Comparison of ENCODE assay signal across 8 cellular contexts in the genomic region with DNA sequence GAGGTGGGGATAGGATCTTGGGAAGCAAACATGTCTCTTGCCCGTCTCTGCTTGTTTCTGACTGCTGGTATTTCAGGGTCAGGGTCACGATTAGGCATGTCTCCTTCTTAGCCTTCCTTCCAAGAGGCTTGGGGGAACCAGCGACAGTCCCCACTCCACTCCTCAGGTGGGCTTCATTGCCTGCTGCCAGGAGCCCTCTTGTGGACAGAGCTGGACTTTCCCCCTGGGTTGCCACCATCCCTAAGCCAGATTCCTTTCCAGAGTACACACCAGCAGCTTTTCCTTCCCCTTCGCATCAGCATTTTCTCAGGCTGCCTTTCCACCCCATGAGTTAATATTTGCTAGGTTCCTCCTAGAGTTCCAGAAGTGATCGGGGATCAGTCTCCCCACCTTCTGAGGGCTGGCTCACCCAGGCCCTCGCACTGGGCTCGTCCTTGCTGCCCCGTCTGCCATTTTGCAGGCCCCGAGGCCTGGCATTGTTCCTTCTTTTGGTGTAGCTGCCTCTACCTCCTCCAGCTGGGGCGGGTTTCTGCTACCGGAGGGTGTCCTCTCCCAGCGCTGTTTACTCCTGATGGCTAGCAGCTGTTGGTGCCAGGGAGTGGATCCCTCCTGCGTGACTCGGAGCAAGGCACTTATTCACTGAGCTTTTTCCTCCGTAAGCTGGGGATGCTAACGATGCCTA. TPM values are rescaled to one million over a fixed set of nuclear protein-coding genes. Genes with fewer than 3 reads are reported as not detected.
A peak's percentile ranks its signal among the peaks of the same experiment; 100 is the strongest.
DNase-seq lines count a peak whose midpoint lies in the region; ATAC-seq lines count a peak whose summit lies in the region.

No MANE protein-coding gene starts in this region.

- no peaks in the 10 kb centered on the region for H3K9me3 Mint-ChIP-seq in stimulated activated naive CD8-positive, alpha-beta T cell treated with anti-CD3 and anti-CD28 coated beads, Interleukin-15, amount 100 ng/mL, for 72 hours

- intact Hi-C loops in Right ventricle myocardium inferior (cut with DNase I) = loop anchor here (2.0 kb wide), 1 partner anchor 197 kb away; no protein-coding TSS in a partner anchor
- intact Hi-C loops in cardiac septum (cut with DNase I) = loop anchor here (5.0 kb wide), 1 partner anchor 196 kb away; no protein-coding TSS in a partner anchor

- peak; percentile 52 for ATAC-seq in Right ventricle myocardium inferior
- peak; percentile 69 for ATAC-seq in stimulated activated naive CD8-positive, alpha-beta T cell treated with anti-CD3 and anti-CD28 coated beads, Interleukin-15, amount 100 ng/mL, for 72 hours
- ATAC-seq in HG03565 (IDR thresholded peaks at IDR 0.05; ENCODE audit: unreplicated experiment) = no peak

- H3K27ac ChIP-seq in caudate nucleus (ENCODE audit: low read depth, low read length) = no peak overlapping the region

- H3K27me3 Mint-ChIP-seq in stimulated activated naive CD8-positive, alpha-beta T cell treated with anti-CD3 and anti-CD28 coated beads, Interleukin-15, amount 100 ng/mL, for 72 hours = no peaks in the 10 kb centered on the region

- H3K4me3 Mint-ChIP-seq in stimulated activated naive CD8-positive, alpha-beta T cell treated with anti-CD3 and anti-CD28 coated beads, Interleukin-15, amount 100 ng/mL, for 72 hours = no peak overlapping the region

- H3K27ac Mint-ChIP-seq in stimulated activated naive CD8-positive, alpha-beta T cell treated with anti-CD3 and anti-CD28 coated beads, Interleukin-15, amount 100 ng/mL, for 72 hours = peak overlapping the region in 1 of 2 donors; percentile 85

- DNase-seq in Right ventricle myocardium inferior (ENCODE audit: missing footprints) (peak; percentile 67), cardiac septum (ENCODE audit: low spot score) (no peak), NCI-H1105 treated with DMSO at 0.1 percent for 48 hours (lab: John Stamatoyannopoulos, UW) (peak; percentile 86), SKM-1 (lab: John Stamatoyannopoulos, UW; ENCODE audit: unreplicated experiment) (peak; percentile 7), caudate nucleus (lab: John Stamatoyannopoulos, UW) (peak in 42 of 61 donors; percentile 4 to 54 (median 36)), kidney tubule cell (ENCODE audit: low spot score) (peak; percentile 74)
- DNase-seq in stimulated activated naive CD8-positive, alpha-beta T cell treated with anti-CD3 and anti-CD28 coated beads, Interleukin-15, amount 100 ng/mL, for 72 hours = peak; percentile 51 to 57

- peaks cover 27% of the 10 kb centered on the region for H3K4me1 Mint-ChIP-seq in stimulated activated naive CD8-positive, alpha-beta T cell treated with anti-CD3 and anti-CD28 coated beads, Interleukin-15, amount 100 ng/mL, for 72 hours

RNA-seq across cellular contexts. Expression of gene C20orf144, which starts 8.8 kb away (rescaled TPM):
- total RNA-seq in Right ventricle myocardium inferior = not detected
- not detected for total RNA-seq in cardiac septum

RNA-seq across cellular contexts. Expression of gene ACTL10, which starts 13.4 kb away (rescaled TPM):
- total RNA-seq in Right ventricle myocardium inferior (0.19 TPM), cardiac septum (0.46 TPM)

RNA-seq across cellular contexts. Expression of gene NECAB3, which starts 20.9 kb away (rescaled TPM):
- total RNA-seq in Right ventricle myocardium inferior (70.8 TPM), cardiac septum (77.0 TPM)

RNA-seq across cellular contexts. Expression of gene E2F1, which starts 32.8 kb away (rescaled TPM):
- total RNA-seq in Right ventricle myocardium inferior (2.3 TPM), cardiac septum (2.3 TPM)
